In the genomic region with DNA sequence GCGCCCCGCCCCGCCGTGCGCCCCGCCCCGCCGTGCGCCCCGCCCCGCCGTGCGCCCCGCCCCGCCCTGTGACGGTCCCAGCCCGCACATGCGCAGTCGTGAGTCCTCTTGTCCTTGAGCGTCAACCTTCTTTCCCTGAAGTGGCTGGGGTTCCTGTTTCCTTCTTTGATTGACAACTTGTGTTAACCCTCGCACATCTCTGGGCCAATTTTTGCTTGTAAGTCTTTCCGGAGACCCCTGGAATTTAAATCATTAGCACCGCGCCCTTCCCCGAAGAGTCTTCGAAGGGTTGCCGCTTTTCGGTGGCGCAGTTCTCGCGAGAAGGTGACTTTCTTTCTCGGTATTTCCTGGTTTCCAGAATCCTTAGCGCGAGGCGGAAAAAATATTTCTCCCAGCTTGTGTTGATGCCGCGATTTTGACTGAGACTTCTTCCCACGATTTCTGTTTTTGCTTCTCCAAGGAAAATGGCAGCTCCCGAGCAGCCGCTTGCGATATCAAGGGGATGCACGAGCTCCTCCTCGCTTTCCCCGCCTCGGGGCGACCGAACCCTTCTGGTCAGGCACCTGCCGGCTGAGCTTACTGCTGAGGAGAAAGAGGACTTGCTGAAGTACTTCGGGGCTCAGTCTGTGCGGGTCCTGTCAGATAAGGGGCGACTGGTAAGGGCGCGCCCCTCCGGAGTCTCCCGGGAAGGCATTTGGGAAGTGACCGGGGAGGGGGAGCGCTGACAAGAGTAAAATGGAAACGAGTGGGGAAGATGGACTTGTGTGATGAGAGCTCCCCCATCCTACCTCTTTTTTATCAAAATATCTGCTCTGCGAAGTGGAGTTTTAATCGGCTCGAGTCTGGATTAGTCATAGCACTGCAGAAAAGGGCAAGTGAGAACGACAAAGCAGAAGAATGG, we compare ENCODE assay signal across 1 cellular context.
A peak's percentile ranks its signal among the peaks of the same experiment; 100 is the strongest.
TF ChIP-seq lines count a peak whose summit lies in the region.

A gene with protein sequence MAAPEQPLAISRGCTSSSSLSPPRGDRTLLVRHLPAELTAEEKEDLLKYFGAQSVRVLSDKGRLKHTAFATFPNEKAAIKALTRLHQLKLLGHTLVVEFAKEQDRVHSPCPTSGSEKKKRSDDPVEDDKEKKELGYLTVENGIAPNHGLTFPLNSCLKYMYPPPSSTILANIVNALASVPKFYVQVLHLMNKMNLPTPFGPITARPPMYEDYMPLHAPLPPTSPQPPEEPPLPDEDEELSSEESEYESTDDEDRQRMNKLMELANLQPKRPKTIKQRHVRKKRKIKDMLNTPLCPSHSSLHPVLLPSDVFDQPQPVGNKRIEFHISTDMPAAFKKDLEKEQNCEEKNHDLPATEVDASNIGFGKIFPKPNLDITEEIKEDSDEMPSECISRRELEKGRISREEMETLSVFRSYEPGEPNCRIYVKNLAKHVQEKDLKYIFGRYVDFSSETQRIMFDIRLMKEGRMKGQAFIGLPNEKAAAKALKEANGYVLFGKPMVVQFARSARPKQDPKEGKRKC (plus strand): TSS at position 93 of the 901 bp plus-strand sequence. CDS start 372 bp downstream, at position 465.

TF ChIP-seq in HepG2, 621 proteins besides CTCF, POLR2A, EP300 and RAD21 (continued from another document and continues in another):
- TF ChIP-seq, protein P1, sequence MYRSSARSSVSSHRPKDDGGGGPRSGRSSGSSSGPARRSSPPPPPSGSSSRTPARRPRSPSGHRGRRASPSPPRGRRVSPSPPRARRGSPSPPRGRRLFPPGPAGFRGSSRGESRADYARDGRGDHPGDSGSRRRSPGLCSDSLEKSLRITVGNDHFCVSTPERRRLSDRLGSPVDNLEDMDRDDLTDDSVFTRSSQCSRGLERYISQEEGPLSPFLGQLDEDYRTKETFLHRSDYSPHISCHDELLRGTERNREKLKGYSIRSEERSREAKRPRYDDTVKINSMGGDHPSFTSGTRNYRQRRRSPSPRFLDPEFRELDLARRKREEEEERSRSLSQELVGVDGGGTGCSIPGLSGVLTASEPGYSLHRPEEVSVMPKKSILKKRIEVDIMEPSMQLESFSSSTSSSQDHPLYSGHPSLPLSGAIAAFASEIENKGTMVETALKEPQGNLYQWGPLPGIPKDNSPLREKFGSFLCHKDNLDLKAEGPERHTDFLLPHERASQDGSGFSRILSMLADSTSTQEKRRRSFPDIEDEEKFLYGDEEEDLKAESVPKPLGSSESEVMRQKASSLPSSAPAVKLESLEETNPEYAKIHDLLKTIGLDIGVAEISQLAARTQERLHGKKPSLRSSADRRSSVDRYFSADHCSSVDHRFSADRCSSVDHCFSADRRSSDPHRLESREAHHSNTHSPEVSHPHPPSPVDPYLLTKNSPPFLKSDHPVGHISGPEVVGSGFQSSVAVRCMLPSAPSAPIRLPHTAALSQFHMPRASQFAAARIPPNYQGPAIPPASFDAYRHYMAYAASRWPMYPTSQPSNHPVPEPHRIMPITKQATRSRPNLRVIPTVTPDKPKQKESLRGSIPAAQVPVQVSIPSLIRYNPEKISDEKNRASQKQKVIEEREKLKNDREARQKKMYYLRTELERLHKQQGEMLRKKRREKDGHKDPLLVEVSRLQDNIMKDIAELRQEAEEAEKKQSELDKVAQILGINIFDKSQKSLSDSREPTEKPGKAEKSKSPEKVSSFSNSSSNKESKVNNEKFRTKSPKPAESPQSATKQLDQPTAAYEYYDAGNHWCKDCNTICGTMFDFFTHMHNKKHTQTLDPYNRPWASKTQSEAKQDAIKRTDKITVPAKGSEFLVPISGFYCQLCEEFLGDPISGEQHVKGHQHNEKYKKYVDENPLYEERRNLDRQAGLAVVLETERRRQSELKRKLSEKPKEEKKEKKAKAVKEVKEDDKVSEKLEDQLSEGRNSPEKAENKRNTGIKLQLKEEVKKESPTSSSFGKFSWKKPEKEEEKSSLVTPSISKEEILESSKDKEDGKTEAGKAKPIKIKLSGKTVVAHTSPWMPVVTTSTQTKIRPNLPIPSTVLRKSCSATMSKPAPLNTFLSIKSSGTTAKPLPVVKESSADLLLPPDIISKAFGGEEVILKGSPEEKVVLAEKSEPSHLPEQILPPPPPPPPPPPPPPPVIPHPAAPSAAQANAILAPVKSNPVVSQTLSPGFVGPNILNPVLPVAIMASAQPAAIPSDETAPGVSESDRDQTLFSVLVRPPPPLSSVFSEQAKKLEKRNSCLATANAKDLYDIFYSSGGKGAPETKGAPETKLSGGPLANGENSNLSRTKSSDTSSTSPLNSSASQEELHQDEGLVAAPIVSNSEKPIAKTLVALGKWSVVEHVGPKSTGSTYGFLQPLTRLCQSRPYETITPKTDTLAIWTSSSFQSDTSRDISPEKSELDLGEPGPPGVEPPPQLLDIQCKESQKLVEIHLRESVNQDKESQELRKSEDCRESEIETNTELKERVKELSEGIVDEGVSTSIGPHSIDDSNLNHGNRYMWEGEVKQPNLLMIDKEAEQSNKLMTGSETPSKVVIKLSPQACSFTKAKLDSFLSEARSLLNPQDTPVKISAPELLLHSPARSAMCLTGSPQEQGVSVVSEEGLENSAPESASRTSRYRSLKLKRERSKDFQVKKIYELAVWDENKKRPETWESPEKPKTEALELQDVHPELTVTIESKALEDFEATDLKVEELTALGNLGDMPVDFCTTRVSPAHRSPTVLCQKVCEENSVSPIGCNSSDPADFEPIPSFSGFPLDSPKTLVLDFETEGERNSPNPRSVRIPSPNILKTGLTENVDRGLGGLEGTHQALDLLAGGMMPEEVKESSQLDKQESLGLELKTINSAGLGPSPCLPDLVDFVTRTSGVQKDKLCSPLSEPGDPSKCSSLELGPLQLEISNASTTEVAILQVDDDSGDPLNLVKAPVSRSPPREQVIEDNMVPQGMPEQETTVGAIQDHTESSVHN (CRISPR knock-in tag; IDR thresholded peaks at IDR 0.05) = no peak
- no peak for TF ChIP-seq MATR3 (CRISPR knock-in tag; IDR thresholded peaks at IDR 0.05)
- no peak for TF ChIP-seq MEIS1 (CRISPR knock-in tag; IDR thresholded peaks at IDR 0.05; ENCODE audit: borderline replicate concordance)
- TF ChIP-seq FLYWCH1 (CRISPR knock-in tag; IDR thresholded peaks at IDR 0.05) = no peak
- TF ChIP-seq, protein P2, sequence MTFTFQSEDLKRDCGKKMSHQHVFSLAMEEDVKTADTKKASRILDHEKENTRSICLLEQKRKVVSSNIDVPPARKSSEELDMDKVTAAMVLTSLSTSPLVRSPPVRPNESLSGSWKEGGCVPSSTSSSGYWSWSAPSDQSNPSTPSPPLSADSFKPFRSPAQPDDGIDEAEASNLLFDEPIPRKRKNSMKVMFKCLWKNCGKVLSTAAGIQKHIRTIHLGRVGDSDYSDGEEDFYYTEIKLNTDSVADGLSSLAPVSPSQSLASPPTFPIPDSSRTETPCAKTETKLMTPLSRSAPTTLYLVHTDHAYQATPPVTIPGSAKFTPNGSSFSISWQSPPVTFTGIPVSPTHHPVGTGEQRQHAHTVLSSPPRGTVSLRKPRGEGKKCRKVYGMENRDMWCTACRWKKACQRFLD (CRISPR knock-in tag; IDR thresholded peaks at IDR 0.05; ENCODE audit: borderline replicate concordance) = no peak; the same call in 1 of the 2 replicates
- TF ChIP-seq TCF7 (IDR thresholded peaks at IDR 0.05; ENCODE audit: low read depth) = no peak
- TF ChIP-seq, protein P3, sequence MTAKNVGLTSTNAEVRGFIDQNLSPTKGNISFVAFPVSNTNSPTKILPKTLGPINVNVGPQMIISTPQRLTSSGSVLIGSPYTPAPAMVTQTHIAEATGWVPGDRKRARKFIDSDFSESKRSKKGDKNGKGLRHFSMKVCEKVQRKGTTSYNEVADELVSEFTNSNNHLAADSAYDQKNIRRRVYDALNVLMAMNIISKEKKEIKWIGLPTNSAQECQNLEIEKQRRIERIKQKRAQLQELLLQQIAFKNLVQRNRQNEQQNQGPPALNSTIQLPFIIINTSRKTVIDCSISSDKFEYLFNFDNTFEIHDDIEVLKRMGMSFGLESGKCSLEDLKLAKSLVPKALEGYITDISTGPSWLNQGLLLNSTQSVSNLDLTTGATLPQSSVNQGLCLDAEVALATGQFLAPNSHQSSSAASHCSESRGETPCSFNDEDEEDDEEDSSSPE (CRISPR knock-in tag; IDR thresholded peaks at IDR 0.05) = peak; percentile 78
- no peak for TF ChIP-seq SRSF1 (optimal IDR thresholded peaks at IDR 0.05; ENCODE audit: low read depth, low read length)
- TF ChIP-seq PHF20 (CRISPR knock-in tag; IDR thresholded peaks at IDR 0.05) = peak; percentile 79
- TF ChIP-seq, protein P4, sequence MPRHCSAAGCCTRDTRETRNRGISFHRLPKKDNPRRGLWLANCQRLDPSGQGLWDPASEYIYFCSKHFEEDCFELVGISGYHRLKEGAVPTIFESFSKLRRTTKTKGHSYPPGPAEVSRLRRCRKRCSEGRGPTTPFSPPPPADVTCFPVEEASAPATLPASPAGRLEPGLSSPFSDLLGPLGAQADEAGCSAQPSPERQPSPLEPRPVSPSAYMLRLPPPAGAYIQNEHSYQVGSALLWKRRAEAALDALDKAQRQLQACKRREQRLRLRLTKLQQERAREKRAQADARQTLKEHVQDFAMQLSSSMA (CRISPR knock-in tag; IDR thresholded peaks at IDR 0.05) = no peak
- no peak for TF ChIP-seq ZNF652 (CRISPR knock-in tag; IDR thresholded peaks at IDR 0.05; ENCODE audit: borderline replicate concordance, low read depth)
- no peak for TF ChIP-seq ZFP41 (CRISPR knock-in tag; IDR thresholded peaks at IDR 0.05; ENCODE audit: borderline replicate concordance)
- TF ChIP-seq GATAD1 (CRISPR knock-in tag; IDR thresholded peaks at IDR 0.05) = peak; percentile 87
- no peak for TF ChIP-seq ZFP36 (IDR thresholded peaks at IDR 0.05; ENCODE audit: borderline replicate concordance, low read depth, low read length, partially characterized antibody)
- TF ChIP-seq ZNF562 (CRISPR knock-in tag; IDR thresholded peaks at IDR 0.05; ENCODE audit: borderline replicate concordance) = no peak
- TF ChIP-seq ZNF782 (CRISPR knock-in tag; IDR thresholded peaks at IDR 0.05; ENCODE audit: borderline replicate concordance) = no peak
- no peak for TF ChIP-seq RFX1 (IDR thresholded peaks at IDR 0.05)
- TF ChIP-seq ZNF674 (CRISPR knock-in tag; IDR thresholded peaks at IDR 0.05; ENCODE audit: low read depth) = no peak
- no peak for TF ChIP-seq ZKSCAN5 (CRISPR knock-in tag; IDR thresholded peaks at IDR 0.05)
- no peak for TF ChIP-seq ZNF207 (IDR thresholded peaks at IDR 0.05; ENCODE audit: borderline replicate concordance)
- TF ChIP-seq, protein P5, sequence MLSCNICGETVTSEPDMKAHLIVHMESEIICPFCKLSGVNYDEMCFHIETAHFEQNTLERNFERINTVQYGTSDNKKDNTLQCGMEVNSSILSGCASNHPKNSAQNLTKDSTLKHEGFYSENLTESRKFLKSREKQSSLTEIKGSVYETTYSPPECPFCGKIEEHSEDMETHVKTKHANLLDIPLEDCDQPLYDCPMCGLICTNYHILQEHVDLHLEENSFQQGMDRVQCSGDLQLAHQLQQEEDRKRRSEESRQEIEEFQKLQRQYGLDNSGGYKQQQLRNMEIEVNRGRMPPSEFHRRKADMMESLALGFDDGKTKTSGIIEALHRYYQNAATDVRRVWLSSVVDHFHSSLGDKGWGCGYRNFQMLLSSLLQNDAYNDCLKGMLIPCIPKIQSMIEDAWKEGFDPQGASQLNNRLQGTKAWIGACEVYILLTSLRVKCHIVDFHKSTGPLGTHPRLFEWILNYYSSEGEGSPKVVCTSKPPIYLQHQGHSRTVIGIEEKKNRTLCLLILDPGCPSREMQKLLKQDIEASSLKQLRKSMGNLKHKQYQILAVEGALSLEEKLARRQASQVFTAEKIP (CRISPR knock-in tag; IDR thresholded peaks at IDR 0.05; ENCODE audit: borderline replicate concordance) = no peak
- TF ChIP-seq ZNF484 (CRISPR knock-in tag; IDR thresholded peaks at IDR 0.05; ENCODE audit: borderline replicate concordance, low read depth) = no peak
- TF ChIP-seq ZNF746 (CRISPR knock-in tag; IDR thresholded peaks at IDR 0.05) = no peak; the same call in 1 of the 2 replicates
- no peak for TF ChIP-seq ZNF232 (CRISPR knock-in tag; IDR thresholded peaks at IDR 0.05; ENCODE audit: borderline replicate concordance)
- peak; percentile 62 for TF ChIP-seq YY1 (IDR thresholded peaks at IDR 0.05; ENCODE audit: insufficient read depth, insufficient replicate concordance, low read depth, low read length)
- TF ChIP-seq, protein P6, sequence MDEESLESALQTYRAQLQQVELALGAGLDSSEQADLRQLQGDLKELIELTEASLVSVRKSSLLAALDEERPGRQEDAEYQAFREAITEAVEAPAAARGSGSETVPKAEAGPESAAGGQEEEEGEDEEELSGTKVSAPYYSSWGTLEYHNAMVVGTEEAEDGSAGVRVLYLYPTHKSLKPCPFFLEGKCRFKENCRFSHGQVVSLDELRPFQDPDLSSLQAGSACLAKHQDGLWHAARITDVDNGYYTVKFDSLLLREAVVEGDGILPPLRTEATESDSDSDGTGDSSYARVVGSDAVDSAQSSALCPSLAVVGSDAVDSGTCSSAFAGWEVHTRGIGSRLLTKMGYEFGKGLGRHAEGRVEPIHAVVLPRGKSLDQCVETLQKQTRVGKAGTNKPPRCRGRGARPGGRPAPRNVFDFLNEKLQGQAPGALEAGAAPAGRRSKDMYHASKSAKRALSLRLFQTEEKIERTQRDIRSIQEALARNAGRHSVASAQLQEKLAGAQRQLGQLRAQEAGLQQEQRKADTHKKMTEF (CRISPR knock-in tag; IDR thresholded peaks at IDR 0.05) = 0 out of 2 replicates have a peak, but pooled peaks have one; percentile 32
- no peak for TF ChIP-seq ZNF567 (CRISPR knock-in tag; IDR thresholded peaks at IDR 0.05; ENCODE audit: borderline replicate concordance)
- no peak for TF ChIP-seq SMC3 (IDR thresholded peaks at IDR 0.05; ENCODE audit: low read length)
- TF ChIP-seq PHF8 (CRISPR knock-in tag; IDR thresholded peaks at IDR 0.05) = peak; percentile 52; the same call in 1 of the 2 replicates
- TF ChIP-seq PPARG (CRISPR knock-in tag; conservative IDR thresholded peaks at IDR 0.05) = no peak
- TF ChIP-seq, protein P7, sequence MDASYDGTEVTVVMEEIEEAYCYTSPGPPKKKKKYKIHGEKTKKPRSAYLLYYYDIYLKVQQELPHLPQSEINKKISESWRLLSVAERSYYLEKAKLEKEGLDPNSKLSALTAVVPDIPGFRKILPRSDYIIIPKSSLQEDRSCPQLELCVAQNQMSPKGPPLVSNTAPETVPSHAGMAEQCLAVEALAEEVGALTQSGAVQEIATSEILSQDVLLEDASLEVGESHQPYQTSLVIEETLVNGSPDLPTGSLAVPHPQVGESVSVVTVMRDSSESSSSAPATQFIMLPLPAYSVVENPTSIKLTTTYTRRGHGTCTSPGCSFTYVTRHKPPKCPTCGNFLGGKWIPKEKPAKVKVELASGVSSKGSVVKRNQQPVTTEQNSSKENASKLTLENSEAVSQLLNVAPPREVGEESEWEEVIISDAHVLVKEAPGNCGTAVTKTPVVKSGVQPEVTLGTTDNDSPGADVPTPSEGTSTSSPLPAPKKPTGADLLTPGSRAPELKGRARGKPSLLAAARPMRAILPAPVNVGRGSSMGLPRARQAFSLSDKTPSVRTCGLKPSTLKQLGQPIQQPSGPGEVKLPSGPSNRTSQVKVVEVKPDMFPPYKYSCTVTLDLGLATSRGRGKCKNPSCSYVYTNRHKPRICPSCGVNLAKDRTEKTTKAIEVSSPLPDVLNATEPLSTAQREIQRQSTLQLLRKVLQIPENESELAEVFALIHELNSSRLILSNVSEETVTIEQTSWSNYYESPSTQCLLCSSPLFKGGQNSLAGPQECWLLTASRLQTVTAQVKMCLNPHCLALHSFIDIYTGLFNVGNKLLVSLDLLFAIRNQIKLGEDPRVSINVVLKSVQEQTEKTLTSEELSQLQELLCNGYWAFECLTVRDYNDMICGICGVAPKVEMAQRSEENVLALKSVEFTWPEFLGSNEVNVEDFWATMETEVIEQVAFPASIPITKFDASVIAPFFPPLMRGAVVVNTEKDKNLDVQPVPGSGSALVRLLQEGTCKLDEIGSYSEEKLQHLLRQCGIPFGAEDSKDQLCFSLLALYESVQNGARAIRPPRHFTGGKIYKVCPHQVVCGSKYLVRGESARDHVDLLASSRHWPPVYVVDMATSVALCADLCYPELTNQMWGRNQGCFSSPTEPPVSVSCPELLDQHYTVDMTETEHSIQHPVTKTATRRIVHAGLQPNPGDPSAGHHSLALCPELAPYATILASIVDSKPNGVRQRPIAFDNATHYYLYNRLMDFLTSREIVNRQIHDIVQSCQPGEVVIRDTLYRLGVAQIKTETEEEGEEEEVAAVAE (CRISPR knock-in tag; IDR thresholded peaks at IDR 0.05; ENCODE audit: borderline replicate concordance) = 0 out of 2 replicates have a peak, but pooled peaks have one; percentile 50
- TF ChIP-seq ZC3H13 (CRISPR knock-in tag; IDR thresholded peaks at IDR 0.05) = no peak
